Comparison of ENCODE assay signal across 20 cellular contexts in the genomic region with DNA sequence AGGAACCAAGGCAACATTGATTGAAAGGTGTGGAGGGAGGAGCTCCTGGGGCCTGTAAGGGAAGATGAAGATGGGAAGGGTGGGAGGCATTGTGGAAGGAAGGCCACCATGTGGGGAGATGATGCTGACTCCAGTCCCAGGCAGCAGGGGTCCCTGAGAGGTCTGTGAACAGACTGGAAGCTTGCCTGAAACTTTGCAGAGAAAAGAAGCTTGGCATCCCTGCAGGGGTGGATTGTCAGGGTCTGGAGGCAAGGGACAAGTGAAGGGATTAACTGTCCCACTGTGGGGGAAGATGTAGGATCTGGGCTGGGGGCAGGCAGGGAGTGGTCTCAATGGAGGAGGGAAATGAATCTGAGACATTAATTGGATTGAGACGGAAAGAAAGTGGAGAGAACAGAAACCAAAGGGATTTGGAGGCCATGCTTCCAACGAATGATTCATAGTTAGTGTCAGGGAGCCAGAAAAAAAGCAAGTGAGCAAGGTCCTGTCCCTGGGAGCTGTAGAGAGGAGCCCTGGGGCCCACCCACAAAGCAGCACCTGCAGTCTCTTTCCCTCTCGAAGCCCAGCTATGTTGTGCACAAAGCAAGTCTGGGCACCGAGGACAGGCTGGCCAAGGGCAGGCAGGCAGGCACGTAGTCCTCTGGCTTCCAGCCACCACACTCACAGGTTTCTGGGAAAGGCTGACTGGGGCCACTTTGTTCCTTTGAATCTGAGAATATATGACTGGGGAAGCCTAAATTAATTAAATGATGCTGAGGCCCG. TPM values are rescaled to one million over a fixed set of nuclear protein-coding genes. Genes with fewer than 3 reads are reported as not detected.
DNase-seq lines count a peak whose midpoint lies in the region; ATAC-seq and TF ChIP-seq lines count a peak whose summit lies in the region.
"Had no signal": no experiment of that assay in that cellular context is flagged by ENCODE, and none has a peak within 500 bp of the region (broad histone marks: within the 10 kb centered on the region; RNA-seq: fewer than 3 reads in every experiment).

No MANE protein-coding gene starts in this region.

- peaks cover 0 to 5% (median 0%) of the 10 kb centered on the region in 4 donors for H3K9me3 ChIP-seq in stomach
- no peaks in the 10 kb centered on the region for H3K9me3 ChIP-seq in left ventricle myocardium inferior (replicated peaks)
- H3K9me3 ChIP-seq: neutrophil, sigmoid colon had no signal

- WGBS in stomach, 5 donors: 68 to 76% (median 70%) methylated on average over 6 of the region's 6 CpGs

- TF ChIP-seq POLR2A in stomach (IDR thresholded peaks at IDR 0.05): no peak

- intact Hi-C loops in activated CD4-positive, alpha-beta memory T cell treated with anti-CD3 and anti-CD28 coated beads for 36 hours (cut with micrococcal nuclease): loop anchor here (5.0 kb wide), 1 partner anchor 208 kb away; a partner anchor contains a TSS
- intact Hi-C loops in stomach (cut with DNase I; ENCODE audit: low total_unique reads) (no loop called here), left ventricle myocardium inferior (cut with micrococcal nuclease) (no loop called here), Right ventricle myocardium inferior (cut with DNase I) (no loop called here)

- ATAC-seq in Right ventricle myocardium inferior: no peak
- ATAC-seq: Panc1; stimulated activated naive CD8-positive, alpha-beta T cell treated with anti-CD3 and anti-CD28 coated beads, Interleukin-15, amount 100 ng/mL, for 72 hours had no signal

- TF ChIP-seq CTCF in chondrocyte (IDR thresholded peaks at IDR 0.05) (no peak), stomach (IDR thresholded peaks at IDR 0.05) (no peak), left ventricle myocardium inferior (IDR thresholded peaks at IDR 0.05; ENCODE audit: borderline replicate concordance) (no peak)

- no peak overlapping the region for H3K4me3 ChIP-seq in stomach
- H3K4me3 ChIP-seq in left ventricle myocardium inferior: no peak overlapping the region
- H3K4me3 ChIP-seq: sigmoid colon had no signal

- peak; percentile 5 for DNase-seq in activated CD4-positive, alpha-beta memory T cell treated with anti-CD3 and anti-CD28 coated beads, Interleukin-2, amount 10 ng/mL, durations not matched to agents 7 days and 5 days
- DNase-seq in activated CD4-positive, alpha-beta memory T cell treated with anti-CD3 and anti-CD28 coated beads for 36 hours: no peak
- DNase-seq in NCI-H446 treated with DMSO at 0.1 percent for 48 hours (lab: John Stamatoyannopoulos, UW): peak; percentile 44
- DNase-seq in chondrocyte (ENCODE audit: low spot score): peak; percentile 72
- peak; percentile 10 for DNase-seq in stomach
- no peak for DNase-seq in left ventricle myocardium inferior
- no peak for DNase-seq in Right ventricle myocardium inferior (ENCODE audit: missing footprints)
- no peak for DNase-seq in activated CD4-positive, alpha-beta T cell treated with anti-CD3 and anti-CD28 coated beads for 48 hours
- DNase-seq: ACHN; activated CD4-positive, alpha-beta T cell treated with anti-CD3 and anti-CD28 coated beads, Interleukin-2, amount 50 U/mL, for 48 hours; CD4-positive, CD25-positive, alpha-beta regulatory T cell; effector CD8-positive, alpha-beta T cell; NCI-H526 treated with DMSO at 0.1 percent for 48 hours; sigmoid colon; stimulated activated naive CD8-positive, alpha-beta T cell treated with anti-CD3 and anti-CD28 coated beads, Interleukin-15, amount 100 ng/mL, for 72 hours had no signal

- H3K4me1 ChIP-seq in stomach (peaks cover 6 to 22% (median 14%) of the 10 kb centered on the region in 4 donors), left ventricle myocardium inferior (peaks cover 18% of the 10 kb centered on the region)

- H3K4me3 Mint-ChIP-seq in activated CD4-positive, alpha-beta memory T cell treated with anti-CD3 and anti-CD28 coated beads, Interleukin-2, amount 10 ng/mL, durations not matched to agents 7 days and 5 days: no peak overlapping the region
- H3K4me3 Mint-ChIP-seq in activated CD4-positive, alpha-beta memory T cell treated with anti-CD3 and anti-CD28 coated beads for 36 hours: no peak overlapping the region
- H3K4me3 Mint-ChIP-seq in chondrocyte (ENCODE audit: unreplicated experiment): no peak overlapping the region
- H3K4me3 Mint-ChIP-seq: activated T-helper 1 cell treated with anti-CD3 and anti-CD28 coated beads, Interleukin-12 subunit alpha, Interleukin-12 subunit beta, Interleukin-2, Interleukin-4 antibody, amounts not matched to agents 30 ng/mL and 10 ng/mL and 1 ng/mL, durations not matched to agents 14 hours and 24 hours and 36 hours; stimulated activated naive CD8-positive, alpha-beta T cell treated with anti-CD3 and anti-CD28 coated beads, Interleukin-15, amount 100 ng/mL, for 72 hours had no signal

- TF ChIP-seq EP300 in stomach (IDR thresholded peaks at IDR 0.05): no peak

- no peak overlapping the region for H3K27ac Mint-ChIP-seq in activated CD4-positive, alpha-beta memory T cell treated with anti-CD3 and anti-CD28 coated beads, Interleukin-2, amount 10 ng/mL, durations not matched to agents 7 days and 5 days
- no peak overlapping the region for H3K27ac Mint-ChIP-seq in activated CD4-positive, alpha-beta memory T cell treated with anti-CD3 and anti-CD28 coated beads for 36 hours
- H3K27ac Mint-ChIP-seq in chondrocyte (ENCODE audit: unreplicated experiment): no peak overlapping the region
- H3K27ac Mint-ChIP-seq: activated T-helper 1 cell treated with anti-CD3 and anti-CD28 coated beads, Interleukin-12 subunit alpha, Interleukin-12 subunit beta, Interleukin-2, Interleukin-4 antibody, amounts not matched to agents 30 ng/mL and 10 ng/mL and 1 ng/mL, durations not matched to agents 14 hours and 24 hours and 36 hours; CD4-positive, CD25-positive, alpha-beta regulatory T cell; stimulated activated naive CD8-positive, alpha-beta T cell treated with anti-CD3 and anti-CD28 coated beads, Interleukin-15, amount 100 ng/mL, for 72 hours had no signal

- POLR2A ChIA-PET in activated CD4-positive, alpha-beta memory T cell treated with anti-CD3 and anti-CD28 coated beads, Interleukin-2, amount 10 ng/mL, durations not matched to agents 7 days and 5 days (lab: Charles Lee): no interaction called here
- POLR2A ChIA-PET in activated CD4-positive, alpha-beta memory T cell treated with anti-CD3 and anti-CD28 coated beads for 36 hours (lab: Charles Lee): no interaction called here

- H3K27ac ChIP-seq in stomach: no peak overlapping the region
- H3K27ac ChIP-seq in left ventricle myocardium inferior (replicated peaks): no peak overlapping the region
- H3K27ac ChIP-seq: neutrophil, sigmoid colon had no signal

- H3K9me3 Mint-ChIP-seq in activated CD4-positive, alpha-beta memory T cell treated with anti-CD3 and anti-CD28 coated beads, Interleukin-2, amount 10 ng/mL, durations not matched to agents 7 days and 5 days: no peaks in the 10 kb centered on the region
- H3K9me3 Mint-ChIP-seq in activated CD4-positive, alpha-beta memory T cell treated with anti-CD3 and anti-CD28 coated beads for 36 hours: no peaks in the 10 kb centered on the region
- no peaks in the 10 kb centered on the region for H3K9me3 Mint-ChIP-seq in chondrocyte (ENCODE audit: low read depth)
- H3K9me3 Mint-ChIP-seq: activated T-helper 1 cell treated with anti-CD3 and anti-CD28 coated beads, Interleukin-12 subunit alpha, Interleukin-12 subunit beta, Interleukin-2, Interleukin-4 antibody, amounts not matched to agents 30 ng/mL and 10 ng/mL and 1 ng/mL, durations not matched to agents 14 hours and 24 hours and 36 hours; stimulated activated naive CD8-positive, alpha-beta T cell treated with anti-CD3 and anti-CD28 coated beads, Interleukin-15, amount 100 ng/mL, for 72 hours had no signal

- peaks cover 3% of the 10 kb centered on the region for H3K4me1 Mint-ChIP-seq in activated CD4-positive, alpha-beta memory T cell treated with anti-CD3 and anti-CD28 coated beads, Interleukin-2, amount 10 ng/mL, durations not matched to agents 7 days and 5 days
- H3K4me1 Mint-ChIP-seq in activated CD4-positive, alpha-beta memory T cell treated with anti-CD3 and anti-CD28 coated beads for 36 hours (ENCODE audit: low read depth): peaks cover 2% of the 10 kb centered on the region
- peaks cover 7% of the 10 kb centered on the region for H3K4me1 Mint-ChIP-seq in chondrocyte (ENCODE audit: low read depth)

- H3K27me3 ChIP-seq in stomach: peaks cover 15 to 91% (median 46%) of the 10 kb centered on the region in 3 donors
- H3K27me3 ChIP-seq in left ventricle myocardium inferior (ENCODE audit: low read depth): peaks cover 96% of the 10 kb centered on the region

- CTCF ChIA-PET in activated CD4-positive, alpha-beta memory T cell treated with anti-CD3 and anti-CD28 coated beads, Interleukin-2, amount 10 ng/mL, durations not matched to agents 7 days and 5 days (lab: Charles Lee): no interaction called here
- CTCF ChIA-PET in activated CD4-positive, alpha-beta memory T cell treated with anti-CD3 and anti-CD28 coated beads for 36 hours (lab: Charles Lee): interaction anchor here (0.6 to 2.1 kb wide), 3 partner anchors 10 to 13 kb away, joined by 3 to 9 read pairs (median 8); no protein-coding TSS in a partner anchor

- peaks cover 31% of the 10 kb centered on the region for H3K27me3 Mint-ChIP-seq in activated CD4-positive, alpha-beta memory T cell treated with anti-CD3 and anti-CD28 coated beads, Interleukin-2, amount 10 ng/mL, durations not matched to agents 7 days and 5 days
- peaks cover 65% of the 10 kb centered on the region for H3K27me3 Mint-ChIP-seq in activated CD4-positive, alpha-beta memory T cell treated with anti-CD3 and anti-CD28 coated beads for 36 hours
- peaks cover 54% of the 10 kb centered on the region for H3K27me3 Mint-ChIP-seq in chondrocyte (ENCODE audit: low read depth)

- no peaks in the 10 kb centered on the region for H3K36me3 ChIP-seq in stomach
- H3K36me3 ChIP-seq in left ventricle myocardium inferior: no peaks in the 10 kb centered on the region
- H3K36me3 ChIP-seq: neutrophil, sigmoid colon had no signal

- H3K36me3 Mint-ChIP-seq in activated CD4-positive, alpha-beta memory T cell treated with anti-CD3 and anti-CD28 coated beads, Interleukin-2, amount 10 ng/mL, durations not matched to agents 7 days and 5 days (ENCODE audit: low read depth): no peaks in the 10 kb centered on the region
- no peaks in the 10 kb centered on the region for H3K36me3 Mint-ChIP-seq in activated CD4-positive, alpha-beta memory T cell treated with anti-CD3 and anti-CD28 coated beads for 36 hours
- H3K36me3 Mint-ChIP-seq in chondrocyte (ENCODE audit: low read depth): peaks cover 2% of the 10 kb centered on the region
- H3K36me3 Mint-ChIP-seq: CD4-positive, CD25-positive, alpha-beta regulatory T cell had no signal

RNA-seq across cellular contexts. Expression of a gene that starts 4.8 kb away (rescaled TPM):
- not detected for total RNA-seq in activated CD4-positive, alpha-beta memory T cell treated with anti-CD3 and anti-CD28 coated beads, Interleukin-2, amount 10 ng/mL, durations not matched to agents 7 days and 5 days
- total RNA-seq in activated CD4-positive, alpha-beta memory T cell treated with anti-CD3 and anti-CD28 coated beads for 36 hours: not detected
- not detected in 3 replicates for total RNA-seq in chondrocyte
- under 1 TPM in 1 of 5 donors, not detected in 4; 0.73 TPM for total RNA-seq in stomach
- polyA plus RNA-seq in stomach: under 1 TPM in 1 of 3 donors, not detected in 2; 0.20 TPM
- total RNA-seq in left ventricle myocardium inferior: not detected
- total RNA-seq in Right ventricle myocardium inferior: not detected
- total RNA-seq: activated T-helper 1 cell treated with anti-CD3 and anti-CD28 coated beads, Interleukin-12 subunit alpha, Interleukin-12 subunit beta, Interleukin-2, Interleukin-4 antibody, amounts not matched to agents 30 ng/mL and 10 ng/mL and 1 ng/mL, durations not matched to agents 14 hours and 24 hours and 36 hours; CD4-positive, CD25-positive, alpha-beta regulatory T cell had no signal
- polyA plus RNA-seq: CD4-positive, CD25-positive, alpha-beta regulatory T cell had no signal

RNA-seq across cellular contexts. Expression of a gene that starts 8.5 kb away (rescaled TPM):
- not detected for total RNA-seq in activated CD4-positive, alpha-beta memory T cell treated with anti-CD3 and anti-CD28 coated beads, Interleukin-2, amount 10 ng/mL, durations not matched to agents 7 days and 5 days
- total RNA-seq in activated CD4-positive, alpha-beta memory T cell treated with anti-CD3 and anti-CD28 coated beads for 36 hours: not detected
- total RNA-seq in chondrocyte (not detected in 3 replicates), stomach (1 to 10 TPM in 1 of 5 donors, not detected in 4; 8.7 TPM), left ventricle myocardium inferior (not detected), Right ventricle myocardium inferior (not detected)
- polyA plus RNA-seq in stomach: not detected
- total RNA-seq: CD4-positive, CD25-positive, alpha-beta regulatory T cell; mononuclear cell; urinary bladder had no signal
- polyA plus RNA-seq: CD4-positive, CD25-positive, alpha-beta regulatory T cell had no signal

Comparison
In these comparisons a context has a peak if more than half of its experiments do, and no peak if none do; other contexts are left out.
1. DNase-seq: peak in activated CD4-positive, alpha-beta memory T cell treated with anti-CD3 and anti-CD28 coated beads, Interleukin-2, amount 10 ng/mL, durations not matched to agents 7 days and 5 days (single experiment), NCI-H446 treated with DMSO at 0.1 percent for 48 hours (single experiment), chondrocyte (single experiment) and stomach (single experiment); none in activated CD4-positive, alpha-beta memory T cell treated with anti-CD3 and anti-CD28 coated beads for 36 hours (single experiment), left ventricle myocardium inferior (single experiment), Right ventricle myocardium inferior (single experiment) and activated CD4-positive, alpha-beta T cell treated with anti-CD3 and anti-CD28 coated beads for 48 hours (single experiment).